1 cellular context compared by ENCODE assay signal in genomic region chr9:131880828-131881227, GRCh38.
TF ChIP-seq lines count a peak whose summit lies in the region.

No MANE protein-coding gene starts in this region.

TF ChIP-seq in H1, 55 proteins besides CTCF, POLR2A, EP300 and RAD21:
- TF ChIP-seq TBP (IDR thresholded peaks at IDR 0.05; ENCODE audit: low read depth, low read length) (no peak), SUZ12 (IDR thresholded peaks at IDR 0.05; ENCODE audit: low read length) (no peak), KDM5A (IDR thresholded peaks at IDR 0.05; ENCODE audit: low read length) (no peak), CTBP2 (IDR thresholded peaks at IDR 0.05; ENCODE audit: borderline replicate concordance, insufficient read depth, insufficient read length, low read length) (no peak), JUN (IDR thresholded peaks at IDR 0.05; ENCODE audit: low read depth, low read length) (no peak), SRF (IDR thresholded peaks at IDR 0.05; ENCODE audit: low read depth, low read length) (no peak), HDAC6 (IDR thresholded peaks at IDR 0.05; ENCODE audit: low read depth, low read length) (no peak), PHF8 (conservative IDR thresholded peaks at IDR 0.05; ENCODE audit: low read depth, low read length) (no peak)
- TF ChIP-seq, protein P1, sequence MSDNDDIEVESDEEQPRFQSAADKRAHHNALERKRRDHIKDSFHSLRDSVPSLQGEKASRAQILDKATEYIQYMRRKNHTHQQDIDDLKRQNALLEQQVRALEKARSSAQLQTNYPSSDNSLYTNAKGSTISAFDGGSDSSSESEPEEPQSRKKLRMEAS (IDR thresholded peaks at IDR 0.05): no peak
TF ChIP-seq in H1: peak in this region for 0.
